Comparison of ENCODE assay signal across 9 cellular contexts in the genomic region with DNA sequence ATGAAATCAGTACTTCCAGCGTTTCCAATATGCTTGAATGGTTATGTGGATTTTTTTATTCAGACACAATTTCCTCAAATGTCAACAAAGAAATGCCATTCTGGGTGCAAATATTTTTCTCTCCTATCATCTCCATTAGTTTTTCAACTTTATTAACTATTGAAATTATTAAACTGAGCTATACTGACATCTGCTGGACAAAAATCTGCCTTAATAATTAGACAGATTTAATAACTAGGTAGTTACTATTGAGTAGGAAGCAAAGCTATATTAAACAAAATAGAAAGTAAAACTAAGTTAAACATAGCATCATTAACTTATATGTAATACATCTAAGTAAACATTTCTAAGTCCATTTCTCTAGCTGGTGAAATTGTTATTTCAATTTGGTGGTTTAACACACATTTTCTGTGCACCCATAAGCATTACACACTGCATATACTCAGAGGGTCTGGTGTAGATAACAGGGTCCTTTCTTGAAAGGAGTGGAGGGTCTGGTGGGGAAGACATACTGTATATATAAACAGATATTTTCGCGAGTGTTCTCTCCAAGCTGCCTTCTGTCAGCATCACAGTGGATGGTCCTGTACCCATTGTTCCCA.
DNase-seq lines count a peak whose midpoint lies in the region; ATAC-seq and TF ChIP-seq lines count a peak whose summit lies in the region.
"Had no signal": no experiment of that assay in that cellular context is flagged by ENCODE, and none has a peak within 500 bp of the region (broad histone marks: within the 10 kb centered on the region; RNA-seq: fewer than 3 reads in every experiment).

No MANE protein-coding gene starts in this region.

- ATAC-seq in gastrocnemius medialis = peak in 1 of 2 donors; percentile 49
- ATAC-seq in WTC11 = no peak
- no peak for ATAC-seq in HG03457 (IDR thresholded peaks at IDR 0.05; ENCODE audit: unreplicated experiment)

- POLR2A ChIA-PET in WTC11 (lab: Charles Lee) = no interaction called here

- CTCF ChIA-PET in WTC11 (lab: Charles Lee) = interaction anchor here (0.8 to 1.0 kb wide), 2 partner anchors 18 to 36 kb away, joined by 3 to 4 read pairs; no protein-coding TSS in a partner anchor

- no peak overlapping the region for H3K27ac ChIP-seq in gastrocnemius medialis

- DNase-seq in NCI-H2196 (lab: John Stamatoyannopoulos, UW; ENCODE audit: unreplicated experiment) = peak; percentile 41
- DNase-seq in NCI-H2196 treated with DMSO at 0.1 percent for 48 hours (lab: John Stamatoyannopoulos, UW; ENCODE audit: unreplicated experiment) = no peak
- DNase-seq in NCI-H1694 treated with DMSO at 0.1 percent for 48 hours (lab: John Stamatoyannopoulos, UW) = peak; percentile 17
- DNase-seq in epithelial cell of proximal tubule (ENCODE audit: low read depth) = no peak
- DNase-seq in gastrocnemius medialis = no peak
- no peak for DNase-seq in WTC11 (ENCODE audit: low spot score)
- no peak for DNase-seq in activated CD4-positive, CD25-positive, alpha-beta regulatory T cell treated with anti-CD3 and anti-CD28 coated beads, Interleukin-2, amount 50 U/mL, for 72 hours
- DNase-seq: activated B cell treated with CpG ODN at 0.5 μM for 24 hours had no signal

- TF ChIP-seq POLR2A in gastrocnemius medialis (IDR thresholded peaks at IDR 0.05) = no peak

- intact Hi-C loops in gastrocnemius medialis (cut with DNase I; ENCODE audit: low total_unique reads) = loop anchor here (1.0 to 10.0 kb wide), 2 partner anchors 151 to 425 kb away; no protein-coding TSS in a partner anchor

- H3K9me3 ChIP-seq in gastrocnemius medialis = no peaks in the 10 kb centered on the region

- peaks cover 17 to 19% of the 10 kb centered on the region in 2 donors for H3K4me1 ChIP-seq in gastrocnemius medialis

- H3K4me3 ChIP-seq in epithelial cell of proximal tubule (ENCODE audit: low read depth, low read length) = no peak overlapping the region
- no peak overlapping the region for H3K4me3 ChIP-seq in gastrocnemius medialis

- TF ChIP-seq CTCF in epithelial cell of proximal tubule (conservative IDR thresholded peaks at IDR 0.05; ENCODE audit: low read depth, low read length) (peak; percentile 50), gastrocnemius medialis (IDR thresholded peaks at IDR 0.05 in 4 of 5, conservative IDR thresholded peaks at IDR 0.05 in 1 of 5) (peak; percentile 53 to 70 (median 57)), WTC11 (IDR thresholded peaks at IDR 0.05) (no peak)

- in situ Hi-C loops in gastrocnemius medialis (cut with MboI; ENCODE audit: low sequenced_read_pairs in 4 of 4) = loop anchor here (5.0 to 25.0 kb wide), 2 partner anchors 152 to 412 kb away; no protein-coding TSS in a partner anchor

- no peaks in the 10 kb centered on the region for H3K36me3 ChIP-seq in gastrocnemius medialis

- no peaks in the 10 kb centered on the region for H3K4me1 Mint-ChIP-seq in WTC11
- H3K4me1 Mint-ChIP-seq: activated B cell treated with CpG ODN at 0.5 μM for 24 hours had no signal

- no peaks in the 10 kb centered on the region for H3K27me3 Mint-ChIP-seq in WTC11 (ENCODE audit: low read depth)

- H3K36me3 Mint-ChIP-seq in WTC11 = no peaks in the 10 kb centered on the region

- H3K27ac Mint-ChIP-seq in WTC11 = no peak overlapping the region
- H3K27ac Mint-ChIP-seq: activated B cell treated with CpG ODN at 0.5 μM for 24 hours had no signal

- no peak overlapping the region for H3K4me3 Mint-ChIP-seq in WTC11
- H3K4me3 Mint-ChIP-seq: activated B cell treated with CpG ODN at 0.5 μM for 24 hours had no signal

- no peaks in the 10 kb centered on the region for H3K27me3 ChIP-seq in gastrocnemius medialis

- no peaks in the 10 kb centered on the region for H3K9me3 Mint-ChIP-seq in WTC11
- H3K9me3 Mint-ChIP-seq: activated B cell treated with CpG ODN at 0.5 μM for 24 hours had no signal

TF ChIP-seq in WTC11, 78 proteins besides CTCF, POLR2A, EP300 and RAD21:
- TF ChIP-seq FOXP1 (CRISPR knock-in tag; IDR thresholded peaks at IDR 0.05; ENCODE audit: borderline replicate concordance) = no peak
- no peak for TF ChIP-seq EMX1 (CRISPR knock-in tag; IDR thresholded peaks at IDR 0.05)
- no peak for TF ChIP-seq ZNF263 (CRISPR knock-in tag; IDR thresholded peaks at IDR 0.05; ENCODE audit: low read depth)
- TF ChIP-seq, protein P1, sequence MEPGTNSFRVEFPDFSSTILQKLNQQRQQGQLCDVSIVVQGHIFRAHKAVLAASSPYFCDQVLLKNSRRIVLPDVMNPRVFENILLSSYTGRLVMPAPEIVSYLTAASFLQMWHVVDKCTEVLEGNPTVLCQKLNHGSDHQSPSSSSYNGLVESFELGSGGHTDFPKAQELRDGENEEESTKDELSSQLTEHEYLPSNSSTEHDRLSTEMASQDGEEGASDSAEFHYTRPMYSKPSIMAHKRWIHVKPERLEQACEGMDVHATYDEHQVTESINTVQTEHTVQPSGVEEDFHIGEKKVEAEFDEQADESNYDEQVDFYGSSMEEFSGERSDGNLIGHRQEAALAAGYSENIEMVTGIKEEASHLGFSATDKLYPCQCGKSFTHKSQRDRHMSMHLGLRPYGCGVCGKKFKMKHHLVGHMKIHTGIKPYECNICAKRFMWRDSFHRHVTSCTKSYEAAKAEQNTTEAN (CRISPR knock-in tag; IDR thresholded peaks at IDR 0.05) = no peak
- no peak for TF ChIP-seq MYBL2 (CRISPR knock-in tag; IDR thresholded peaks at IDR 0.05)
- TF ChIP-seq, protein P2, sequence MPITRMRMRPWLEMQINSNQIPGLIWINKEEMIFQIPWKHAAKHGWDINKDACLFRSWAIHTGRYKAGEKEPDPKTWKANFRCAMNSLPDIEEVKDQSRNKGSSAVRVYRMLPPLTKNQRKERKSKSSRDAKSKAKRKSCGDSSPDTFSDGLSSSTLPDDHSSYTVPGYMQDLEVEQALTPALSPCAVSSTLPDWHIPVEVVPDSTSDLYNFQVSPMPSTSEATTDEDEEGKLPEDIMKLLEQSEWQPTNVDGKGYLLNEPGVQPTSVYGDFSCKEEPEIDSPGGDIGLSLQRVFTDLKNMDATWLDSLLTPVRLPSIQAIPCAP (CRISPR knock-in tag; IDR thresholded peaks at IDR 0.05) = no peak
- no peak for TF ChIP-seq ZNF423 (CRISPR knock-in tag; IDR thresholded peaks at IDR 0.05)
- TF ChIP-seq, protein P3, sequence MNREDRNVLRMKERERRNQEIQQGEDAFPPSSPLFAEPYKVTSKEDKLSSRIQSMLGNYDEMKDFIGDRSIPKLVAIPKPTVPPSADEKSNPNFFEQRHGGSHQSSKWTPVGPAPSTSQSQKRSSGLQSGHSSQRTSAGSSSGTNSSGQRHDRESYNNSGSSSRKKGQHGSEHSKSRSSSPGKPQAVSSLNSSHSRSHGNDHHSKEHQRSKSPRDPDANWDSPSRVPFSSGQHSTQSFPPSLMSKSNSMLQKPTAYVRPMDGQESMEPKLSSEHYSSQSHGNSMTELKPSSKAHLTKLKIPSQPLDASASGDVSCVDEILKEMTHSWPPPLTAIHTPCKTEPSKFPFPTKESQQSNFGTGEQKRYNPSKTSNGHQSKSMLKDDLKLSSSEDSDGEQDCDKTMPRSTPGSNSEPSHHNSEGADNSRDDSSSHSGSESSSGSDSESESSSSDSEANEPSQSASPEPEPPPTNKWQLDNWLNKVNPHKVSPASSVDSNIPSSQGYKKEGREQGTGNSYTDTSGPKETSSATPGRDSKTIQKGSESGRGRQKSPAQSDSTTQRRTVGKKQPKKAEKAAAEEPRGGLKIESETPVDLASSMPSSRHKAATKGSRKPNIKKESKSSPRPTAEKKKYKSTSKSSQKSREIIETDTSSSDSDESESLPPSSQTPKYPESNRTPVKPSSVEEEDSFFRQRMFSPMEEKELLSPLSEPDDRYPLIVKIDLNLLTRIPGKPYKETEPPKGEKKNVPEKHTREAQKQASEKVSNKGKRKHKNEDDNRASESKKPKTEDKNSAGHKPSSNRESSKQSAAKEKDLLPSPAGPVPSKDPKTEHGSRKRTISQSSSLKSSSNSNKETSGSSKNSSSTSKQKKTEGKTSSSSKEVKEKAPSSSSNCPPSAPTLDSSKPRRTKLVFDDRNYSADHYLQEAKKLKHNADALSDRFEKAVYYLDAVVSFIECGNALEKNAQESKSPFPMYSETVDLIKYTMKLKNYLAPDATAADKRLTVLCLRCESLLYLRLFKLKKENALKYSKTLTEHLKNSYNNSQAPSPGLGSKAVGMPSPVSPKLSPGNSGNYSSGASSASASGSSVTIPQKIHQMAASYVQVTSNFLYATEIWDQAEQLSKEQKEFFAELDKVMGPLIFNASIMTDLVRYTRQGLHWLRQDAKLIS (CRISPR knock-in tag; IDR thresholded peaks at IDR 0.05; ENCODE audit: borderline replicate concordance) = no peak
- no peak for TF ChIP-seq HMGA2 (CRISPR knock-in tag; IDR thresholded peaks at IDR 0.05)
TF ChIP-seq in WTC11: peak in this region for 0.

Comparison
In these comparisons a context has a peak if more than half of its experiments do, and no peak if none do; other contexts are left out.
1. DNase-seq: peak in NCI-H2196 (single experiment) and NCI-H1694 treated with DMSO at 0.1 percent for 48 hours (single experiment); none in NCI-H2196 treated with DMSO at 0.1 percent for 48 hours (single experiment), epithelial cell of proximal tubule (single experiment), gastrocnemius medialis (0 of 2), WTC11 (single experiment) and activated CD4-positive, CD25-positive, alpha-beta regulatory T cell treated with anti-CD3 and anti-CD28 coated beads, Interleukin-2, amount 50 U/mL, for 72 hours (single experiment).